ENCODE assay signal across 1 cellular context in genomic region chr7:132117636-132118035, GRCh38.
TF ChIP-seq lines count a peak whose summit lies in the region.

No MANE protein-coding gene starts in this region.

TF ChIP-seq in SK-N-SH, 30 proteins besides CTCF, POLR2A, EP300 and RAD21 (continued from another document):
- TF ChIP-seq GATA2 (CRISPR knock-in tag; IDR thresholded peaks at IDR 0.05) (no peak), USF1 (IDR thresholded peaks at IDR 0.05; ENCODE audit: borderline replicate concordance, low read depth) (no peak), TCF12 (IDR thresholded peaks at IDR 0.05) (no peak), TAF1 (IDR thresholded peaks at IDR 0.05; ENCODE audit: borderline replicate concordance, low read depth, low read length) (no peak), FOSL2 (IDR thresholded peaks at IDR 0.05; ENCODE audit: borderline replicate concordance, low read depth) (no peak), USF2 (IDR thresholded peaks at IDR 0.05; ENCODE audit: borderline replicate concordance, low read depth, low read length) (no peak), TEAD4 (IDR thresholded peaks at IDR 0.05; ENCODE audit: borderline replicate concordance, insufficient read depth) (no peak), ELF1 (IDR thresholded peaks at IDR 0.05) (no peak), REST (IDR thresholded peaks at IDR 0.05; ENCODE audit: low read depth, low read length) (no peak), EZH2phosphoT487 (IDR thresholded peaks at IDR 0.05; ENCODE audit: borderline replicate concordance, low read depth) (no peak), FOXM1 (IDR thresholded peaks at IDR 0.05; ENCODE audit: low read depth) (no peak), CHD2 (IDR thresholded peaks at IDR 0.05; ENCODE audit: low read length, partially characterized antibody) (no peak), GABPA (IDR thresholded peaks at IDR 0.05; ENCODE audit: low read depth) (no peak), RXRA (IDR thresholded peaks at IDR 0.05; ENCODE audit: borderline replicate concordance, low read depth) (no peak), FOXJ3 (CRISPR knock-in tag; IDR thresholded peaks at IDR 0.05) (no peak), JUND (IDR thresholded peaks at IDR 0.05) (no peak), MEF2A (IDR thresholded peaks at IDR 0.05; ENCODE audit: borderline replicate concordance, low read depth) (no peak)
